1 cellular context compared by ENCODE assay signal in the genomic region with DNA sequence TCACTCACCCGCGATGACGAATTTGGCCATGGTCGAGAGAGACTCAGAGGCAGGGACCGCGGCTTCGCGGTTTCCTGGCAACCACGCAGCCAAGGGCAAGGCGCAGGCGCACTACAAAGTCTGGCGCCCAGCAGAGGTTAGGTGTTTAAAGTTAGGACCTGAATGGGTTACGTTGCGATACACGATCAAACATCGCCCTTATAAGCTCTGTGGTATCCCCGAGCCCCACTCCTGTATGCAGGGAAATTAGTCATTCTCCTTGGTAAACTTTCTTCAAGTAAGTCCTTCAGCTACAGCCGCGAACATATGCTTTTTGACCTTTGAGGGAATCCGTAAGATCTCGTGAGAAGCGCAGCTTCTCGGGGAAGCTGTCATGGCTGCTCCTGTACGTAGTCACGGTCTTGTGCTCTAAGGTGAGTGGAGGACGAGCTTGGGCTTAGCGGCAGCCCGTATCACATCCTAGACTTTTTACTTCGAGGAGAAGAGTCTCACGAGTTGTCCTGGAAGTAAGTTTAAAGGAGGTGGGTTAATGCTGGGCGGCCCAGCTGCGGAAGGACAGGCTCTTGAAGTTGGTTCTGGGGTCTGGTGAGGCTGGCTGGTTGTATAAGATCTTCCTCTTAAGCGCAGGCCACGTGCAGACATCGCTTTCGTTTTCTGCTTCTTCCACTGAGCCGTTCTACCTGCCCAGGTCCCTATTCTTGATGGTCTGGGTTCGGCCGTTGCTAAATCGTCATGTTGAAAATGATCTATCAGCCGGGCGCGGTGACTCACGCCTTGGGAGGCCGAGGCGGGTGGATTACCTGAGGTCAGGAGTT.
A peak's percentile ranks its signal among the peaks of the same experiment; 100 is the strongest.
TF ChIP-seq lines count a peak whose summit lies in the region.

FASTKD2 (plus strand) TSS at position 365 of the 815 bp plus-strand sequence. CDS start 1,088 bp downstream, outside the sequence.
MDH1B (minus strand) TSS at position 87 of the 815 bp plus-strand sequence; CDS start at position 30, 57 bp downstream.

TF ChIP-seq in GM12878, 131 proteins besides CTCF, POLR2A, EP300 and RAD21 (continued from another document and continues in another):
- TF ChIP-seq CREM (IDR thresholded peaks at IDR 0.05; ENCODE audit: low read depth) (peak; percentile 30; the same call in 1 of the 2 replicates), EGR1 (IDR thresholded peaks at IDR 0.05; ENCODE audit: borderline replicate concordance in 1 of 2, low read depth in 2 of 2, low read length in 2 of 2) (0 out of 3 replicates have a peak, but pooled peaks of 1 of the 2 experiments have one; percentile 6), RBBP5 (conservative IDR thresholded peaks at IDR 0.05) (no peak), CBFB (IDR thresholded peaks at IDR 0.05; ENCODE audit: low read depth) (peak; percentile 98), KAT2A (conservative IDR thresholded peaks at IDR 0.05; ENCODE audit: control insufficient read depth, low read depth, low read length) (no peak), BRCA1 (IDR thresholded peaks at IDR 0.05; ENCODE audit: low read depth, low read length) (peak; percentile 90), TCF7 (IDR thresholded peaks at IDR 0.05; ENCODE audit: borderline replicate concordance) (peak; percentile 23; the same call in 1 of the 2 replicates), SUZ12 (IDR thresholded peaks at IDR 0.05; ENCODE audit: unreplicated experiment) (no peak), IKZF2 (IDR thresholded peaks at IDR 0.05) (no peak), BCL11A (IDR thresholded peaks at IDR 0.05; ENCODE audit: low read depth, low read length) (no peak), PAX8 (IDR thresholded peaks at IDR 0.05) (no peak), HCFC1 (IDR thresholded peaks at IDR 0.05; ENCODE audit: low read length) (peak; percentile 77), ZNF217 (IDR thresholded peaks at IDR 0.05) (no peak), BHLHE40 (IDR thresholded peaks at IDR 0.05; ENCODE audit: borderline replicate concordance in 1 of 2, low read depth in 2 of 2, low read length in 1 of 2) (peak; percentile 61 to 78; a peak in 3 of 4 replicates), ZNF622 (IDR thresholded peaks at IDR 0.05) (no peak), ZNF687 (IDR thresholded peaks at IDR 0.05) (no peak), USF2 (IDR thresholded peaks at IDR 0.05; ENCODE audit: borderline replicate concordance, low read depth, low read length) (no peak), CREB1 (IDR thresholded peaks at IDR 0.05; ENCODE audit: low read depth) (peak; percentile 63), MYB (IDR thresholded peaks at IDR 0.05; ENCODE audit: borderline replicate concordance, low read depth, low read length) (no peak), FOS (IDR thresholded peaks at IDR 0.05; ENCODE audit: borderline replicate concordance, extremely low read depth, insufficient read length) (no peak), SMARCA5 (IDR thresholded peaks at IDR 0.05) (no peak), CBX5 (IDR thresholded peaks at IDR 0.05; ENCODE audit: low read depth) (no peak; the same call in 1 of the 2 replicates), POLR2AphosphoS2 (IDR thresholded peaks at IDR 0.05; ENCODE audit: low read depth, low read length) (peak; percentile 76; the same call in 1 of the 2 replicates), JUNB (IDR thresholded peaks at IDR 0.05) (no peak), FOXK2 (IDR thresholded peaks at IDR 0.05) (no peak; the same call in 1 of the 2 replicates), NR2F1 (conservative IDR thresholded peaks at IDR 0.05) (peak; percentile 71; the same call in 1 of the 2 replicates), E2F4 (IDR thresholded peaks at IDR 0.05; ENCODE audit: low read depth, low read length) (no peak), ZBTB33 (IDR thresholded peaks at IDR 0.05) (no peak), SIX5 (IDR thresholded peaks at IDR 0.05; ENCODE audit: low read depth, low read length, severe bottlenecking) (peak; percentile 62), FOXM1 (IDR thresholded peaks at IDR 0.05; ENCODE audit: low read depth, low read length) (0 out of 2 replicates have a peak, but pooled peaks have one; percentile 21), MXI1 (IDR thresholded peaks at IDR 0.05; ENCODE audit: low read depth, low read length) (peak; percentile 72)
- TF ChIP-seq, protein P1, sequence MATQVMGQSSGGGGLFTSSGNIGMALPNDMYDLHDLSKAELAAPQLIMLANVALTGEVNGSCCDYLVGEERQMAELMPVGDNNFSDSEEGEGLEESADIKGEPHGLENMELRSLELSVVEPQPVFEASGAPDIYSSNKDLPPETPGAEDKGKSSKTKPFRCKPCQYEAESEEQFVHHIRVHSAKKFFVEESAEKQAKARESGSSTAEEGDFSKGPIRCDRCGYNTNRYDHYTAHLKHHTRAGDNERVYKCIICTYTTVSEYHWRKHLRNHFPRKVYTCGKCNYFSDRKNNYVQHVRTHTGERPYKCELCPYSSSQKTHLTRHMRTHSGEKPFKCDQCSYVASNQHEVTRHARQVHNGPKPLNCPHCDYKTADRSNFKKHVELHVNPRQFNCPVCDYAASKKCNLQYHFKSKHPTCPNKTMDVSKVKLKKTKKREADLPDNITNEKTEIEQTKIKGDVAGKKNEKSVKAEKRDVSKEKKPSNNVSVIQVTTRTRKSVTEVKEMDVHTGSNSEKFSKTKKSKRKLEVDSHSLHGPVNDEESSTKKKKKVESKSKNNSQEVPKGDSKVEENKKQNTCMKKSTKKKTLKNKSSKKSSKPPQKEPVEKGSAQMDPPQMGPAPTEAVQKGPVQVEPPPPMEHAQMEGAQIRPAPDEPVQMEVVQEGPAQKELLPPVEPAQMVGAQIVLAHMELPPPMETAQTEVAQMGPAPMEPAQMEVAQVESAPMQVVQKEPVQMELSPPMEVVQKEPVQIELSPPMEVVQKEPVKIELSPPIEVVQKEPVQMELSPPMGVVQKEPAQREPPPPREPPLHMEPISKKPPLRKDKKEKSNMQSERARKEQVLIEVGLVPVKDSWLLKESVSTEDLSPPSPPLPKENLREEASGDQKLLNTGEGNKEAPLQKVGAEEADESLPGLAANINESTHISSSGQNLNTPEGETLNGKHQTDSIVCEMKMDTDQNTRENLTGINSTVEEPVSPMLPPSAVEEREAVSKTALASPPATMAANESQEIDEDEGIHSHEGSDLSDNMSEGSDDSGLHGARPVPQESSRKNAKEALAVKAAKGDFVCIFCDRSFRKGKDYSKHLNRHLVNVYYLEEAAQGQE (IDR thresholded peaks at IDR 0.05; ENCODE audit: low read depth, low read length) = no peak; the same call in 1 of the 2 replicates
- TF ChIP-seq, protein P2, sequence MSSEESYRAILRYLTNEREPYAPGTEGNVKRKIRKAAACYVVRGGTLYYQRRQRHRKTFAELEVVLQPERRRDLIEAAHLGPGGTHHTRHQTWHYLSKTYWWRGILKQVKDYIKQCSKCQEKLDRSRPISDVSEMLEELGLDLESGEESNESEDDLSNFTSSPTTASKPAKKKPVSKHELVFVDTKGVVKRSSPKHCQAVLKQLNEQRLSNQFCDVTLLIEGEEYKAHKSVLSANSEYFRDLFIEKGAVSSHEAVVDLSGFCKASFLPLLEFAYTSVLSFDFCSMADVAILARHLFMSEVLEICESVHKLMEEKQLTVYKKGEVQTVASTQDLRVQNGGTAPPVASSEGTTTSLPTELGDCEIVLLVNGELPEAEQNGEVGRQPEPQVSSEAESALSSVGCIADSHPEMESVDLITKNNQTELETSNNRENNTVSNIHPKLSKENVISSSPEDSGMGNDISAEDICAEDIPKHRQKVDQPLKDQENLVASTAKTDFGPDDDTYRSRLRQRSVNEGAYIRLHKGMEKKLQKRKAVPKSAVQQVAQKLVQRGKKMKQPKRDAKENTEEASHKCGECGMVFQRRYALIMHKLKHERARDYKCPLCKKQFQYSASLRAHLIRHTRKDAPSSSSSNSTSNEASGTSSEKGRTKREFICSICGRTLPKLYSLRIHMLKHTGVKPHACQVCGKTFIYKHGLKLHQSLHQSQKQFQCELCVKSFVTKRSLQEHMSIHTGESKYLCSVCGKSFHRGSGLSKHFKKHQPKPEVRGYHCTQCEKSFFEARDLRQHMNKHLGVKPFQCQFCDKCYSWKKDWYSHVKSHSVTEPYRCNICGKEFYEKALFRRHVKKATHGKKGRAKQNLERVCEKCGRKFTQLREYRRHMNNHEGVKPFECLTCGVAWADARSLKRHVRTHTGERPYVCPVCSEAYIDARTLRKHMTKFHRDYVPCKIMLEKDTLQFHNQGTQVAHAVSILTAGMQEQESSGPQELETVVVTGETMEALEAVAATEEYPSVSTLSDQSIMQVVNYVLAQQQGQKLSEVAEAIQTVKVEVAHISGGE (CRISPR knock-in tag; IDR thresholded peaks at IDR 0.05) = no peak
- TF ChIP-seq, protein P3, sequence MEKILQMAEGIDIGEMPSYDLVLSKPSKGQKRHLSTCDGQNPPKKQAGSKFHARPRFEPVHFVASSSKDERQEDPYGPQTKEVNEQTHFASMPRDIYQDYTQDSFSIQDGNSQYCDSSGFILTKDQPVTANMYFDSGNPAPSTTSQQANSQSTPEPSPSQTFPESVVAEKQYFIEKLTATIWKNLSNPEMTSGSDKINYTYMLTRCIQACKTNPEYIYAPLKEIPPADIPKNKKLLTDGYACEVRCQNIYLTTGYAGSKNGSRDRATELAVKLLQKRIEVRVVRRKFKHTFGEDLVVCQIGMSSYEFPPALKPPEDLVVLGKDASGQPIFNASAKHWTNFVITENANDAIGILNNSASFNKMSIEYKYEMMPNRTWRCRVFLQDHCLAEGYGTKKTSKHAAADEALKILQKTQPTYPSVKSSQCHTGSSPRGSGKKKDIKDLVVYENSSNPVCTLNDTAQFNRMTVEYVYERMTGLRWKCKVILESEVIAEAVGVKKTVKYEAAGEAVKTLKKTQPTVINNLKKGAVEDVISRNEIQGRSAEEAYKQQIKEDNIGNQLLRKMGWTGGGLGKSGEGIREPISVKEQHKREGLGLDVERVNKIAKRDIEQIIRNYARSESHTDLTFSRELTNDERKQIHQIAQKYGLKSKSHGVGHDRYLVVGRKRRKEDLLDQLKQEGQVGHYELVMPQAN (conservative IDR thresholded peaks at IDR 0.05) = peak; percentile 42
- TF ChIP-seq, protein P4, sequence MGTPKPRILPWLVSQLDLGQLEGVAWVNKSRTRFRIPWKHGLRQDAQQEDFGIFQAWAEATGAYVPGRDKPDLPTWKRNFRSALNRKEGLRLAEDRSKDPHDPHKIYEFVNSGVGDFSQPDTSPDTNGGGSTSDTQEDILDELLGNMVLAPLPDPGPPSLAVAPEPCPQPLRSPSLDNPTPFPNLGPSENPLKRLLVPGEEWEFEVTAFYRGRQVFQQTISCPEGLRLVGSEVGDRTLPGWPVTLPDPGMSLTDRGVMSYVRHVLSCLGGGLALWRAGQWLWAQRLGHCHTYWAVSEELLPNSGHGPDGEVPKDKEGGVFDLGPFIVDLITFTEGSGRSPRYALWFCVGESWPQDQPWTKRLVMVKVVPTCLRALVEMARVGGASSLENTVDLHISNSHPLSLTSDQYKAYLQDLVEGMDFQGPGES (IDR thresholded peaks at IDR 0.05) = no peak
